9 cellular contexts compared by ENCODE assay signal in the genomic region with DNA sequence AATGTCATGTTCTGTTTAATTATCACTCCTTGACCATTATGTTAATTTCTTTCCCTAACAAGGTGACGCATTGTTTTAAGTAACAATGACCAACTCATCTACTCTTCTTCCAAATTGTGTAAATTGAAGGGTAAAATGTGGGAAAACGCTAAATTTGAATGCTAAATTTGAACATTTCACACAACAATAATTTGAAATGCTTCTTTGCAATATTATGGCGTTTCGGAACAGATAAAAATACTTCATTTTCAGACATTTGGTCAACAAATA. TPM values are rescaled to one million over a fixed set of nuclear protein-coding genes. Genes with fewer than 3 reads are reported as not detected.
DNase-seq lines count a peak whose midpoint lies in the region; ATAC-seq and TF ChIP-seq lines count a peak whose summit lies in the region.
"Had no signal": no experiment of that assay in that cellular context is flagged by ENCODE, and none has a peak within 500 bp of the region (broad histone marks: within the 10 kb centered on the region; RNA-seq: fewer than 3 reads in every experiment).

No MANE protein-coding gene starts in this region.

- H3K36me3 ChIP-seq in naive thymus-derived CD4-positive, alpha-beta T cell (ENCODE audit: control insufficient read depth in 2 of 3, insufficient read depth in 3 of 3, low read length in 3 of 3), result peaks cover 0 to 3% (median 0%) of the 10 kb centered on the region in 3 experiments

- no peaks in the 10 kb centered on the region for H3K36me3 Mint-ChIP-seq in chondrocyte (ENCODE audit: low read depth)
- H3K36me3 Mint-ChIP-seq in naive thymus-derived CD4-positive, alpha-beta T cell, result peaks cover 0 to under 1% (median 0%) of the 10 kb centered on the region in 5 donors

- no peaks in the 10 kb centered on the region for H3K27me3 ChIP-seq in AG04450 (ENCODE audit: control insufficient read depth, insufficient read depth, low read length)
- no peaks in the 10 kb centered on the region for H3K27me3 ChIP-seq in naive thymus-derived CD4-positive, alpha-beta T cell (ENCODE audit: control insufficient read depth in 2 of 2, insufficient read depth in 2 of 2, low read length in 2 of 2)

- peaks cover 5% of the 10 kb centered on the region in 2 donors for H3K4me1 ChIP-seq in naive thymus-derived CD4-positive, alpha-beta T cell (ENCODE audit: control insufficient read depth in 2 of 2, insufficient read depth in 2 of 2, low read length in 2 of 2)

- H3K4me3 ChIP-seq in AG04450 (ENCODE audit: low read depth, low read length), result peak overlapping the region; percentile 80
- peak overlapping the region; percentile 82 for H3K4me3 ChIP-seq in Jurkat, Clone E6-1 (ENCODE audit: low read length)
- H3K4me3 ChIP-seq in naive thymus-derived CD4-positive, alpha-beta T cell (ENCODE audit: low read length), result peak overlapping the region; percentile 65

- H3K9me3 ChIP-seq in AG04450 (ENCODE audit: control insufficient read depth, insufficient read depth, low read length), result no peaks in the 10 kb centered on the region; the same call in 1 of the 2 replicates
- H3K9me3 ChIP-seq in naive thymus-derived CD4-positive, alpha-beta T cell (ENCODE audit: control insufficient read depth in 2 of 3, low read length in 3 of 3), result no peaks in the 10 kb centered on the region

- H3K27ac ChIP-seq in AG04450 (ENCODE audit: low read depth, low read length), result no peak overlapping the region
- peak overlapping the region; percentile 99 for H3K27ac ChIP-seq in naive thymus-derived CD4-positive, alpha-beta T cell (ENCODE audit: low read depth, low read length)

- peak overlapping the region; percentile 84 for H3K4me3 Mint-ChIP-seq in chondrocyte (ENCODE audit: unreplicated experiment)
- peak overlapping the region; percentile 75 to 95 (median 90) for H3K4me3 Mint-ChIP-seq in naive thymus-derived CD4-positive, alpha-beta T cell

- no peaks in the 10 kb centered on the region for H3K27me3 Mint-ChIP-seq in chondrocyte (ENCODE audit: low read depth)
- no peaks in the 10 kb centered on the region for H3K27me3 Mint-ChIP-seq in naive thymus-derived CD4-positive, alpha-beta T cell

- CTCF ChIA-PET in AG04450 (lab: Charles Lee), result no interaction called here
- CTCF ChIA-PET in naive thymus-derived CD4-positive, alpha-beta T cell (lab: Charles Lee), result no interaction called here

- H3K4me1 Mint-ChIP-seq in chondrocyte (ENCODE audit: low read depth), result peaks cover 18% of the 10 kb centered on the region
- peaks cover 5 to 13% (median 7%) of the 10 kb centered on the region in 7 donors for H3K4me1 Mint-ChIP-seq in naive thymus-derived CD4-positive, alpha-beta T cell

- peak overlapping the region; percentile 84 for H3K27ac Mint-ChIP-seq in chondrocyte (ENCODE audit: unreplicated experiment)
- peak overlapping the region; percentile 74 to 95 (median 89) for H3K27ac Mint-ChIP-seq in naive thymus-derived CD4-positive, alpha-beta T cell

- intact Hi-C loops in naive thymus-derived CD4-positive, alpha-beta T cell (cut with micrococcal nuclease), result loop anchor here (2.0 to 10.0 kb wide), 5 partner anchors 48 to 1380 kb away; a partner anchor contains a TSS

- no peak for TF ChIP-seq CTCF in AG04450 (IDR thresholded peaks at IDR 0.05; ENCODE audit: low read depth, low read length)
- no peak for TF ChIP-seq CTCF in chondrocyte (IDR thresholded peaks at IDR 0.05)
- TF ChIP-seq CTCF in GM13977 (IDR thresholded peaks at IDR 0.05; ENCODE audit: extremely low read depth, insufficient read depth, missing control alignments), result no peak

- in situ Hi-C loops in GM13977 (cut with MboI; ENCODE audit: low pct_unique_long_range_greater_than_20kb, low sequenced_read_pairs, unreplicated experiment), result no loop called here

- DNase-seq in AG04450 (ENCODE audit: low read depth, low spot score) (no peak), chondrocyte (ENCODE audit: low spot score) (no peak), GM13977 (ENCODE audit: low spot score) (no peak), NCI-H2171 treated with DMSO at 0.1 percent for 48 hours (lab: John Stamatoyannopoulos, UW) (no peak)
- DNase-seq in Jurkat, Clone E6-1 (ENCODE audit: low read depth, low spot score), result no peak
- no peak for DNase-seq in naive thymus-derived CD4-positive, alpha-beta T cell
- DNase-seq: NCI-H1436 treated with DMSO at 0.1 percent for 48 hours had no signal

- no peak for ATAC-seq in naive thymus-derived CD4-positive, alpha-beta T cell
- ATAC-seq in HG03378 (IDR thresholded peaks at IDR 0.05; ENCODE audit: unreplicated experiment) (no peak), GM18861 (IDR thresholded peaks at IDR 0.05; ENCODE audit: unreplicated experiment) (no peak)

- POLR2A ChIA-PET in AG04450 (lab: Yijun Ruan, JAX), result no interaction called here
- POLR2A ChIA-PET in naive thymus-derived CD4-positive, alpha-beta T cell (lab: Charles Lee), result interaction anchor here (1.0 to 2.2 kb wide), 3 partner anchors 27 to 31 kb away, joined by 3 to 25 read pairs (median 5); a partner anchor contains a TSS

- H3K9me3 Mint-ChIP-seq in chondrocyte (ENCODE audit: low read depth), result no peaks in the 10 kb centered on the region
- peaks cover 0 to under 1% (median 0%) of the 10 kb centered on the region in 11 donors for H3K9me3 Mint-ChIP-seq in naive thymus-derived CD4-positive, alpha-beta T cell

RNA-seq across cellular contexts. Expression of a gene that starts 29.2 kb away (rescaled TPM):
- 14.5 and 16.7 TPM in 2 replicates for polyA plus RNA-seq in AG04450 (2011; rRNA removed)
- polyA minus RNA-seq in AG04450 (2011; rRNA and poly(A)+ RNA removed), result 66.9 and 78.8 TPM in 2 replicates
- 20.3 TPM for polyA plus RNA-seq in Jurkat, Clone E6-1 (2012; ENCODE audit: insufficient read depth, insufficient read length)
- total RNA-seq in chondrocyte, result 52.0 to 70.1 TPM (median 56.6 TPM) in 3 replicates
- 100 to 1,000 TPM in 4 of 5 experiments, 10 to 100 TPM in 1; 82.5 to 152 (median 121) TPM for total RNA-seq in naive thymus-derived CD4-positive, alpha-beta T cell
- polyA plus RNA-seq in naive thymus-derived CD4-positive, alpha-beta T cell, result 10 to 100 TPM; 17.0 to 18.6 TPM
